8 cellular contexts compared by ENCODE assay signal in genomic region chr16:71461686-71462648, GRCh38.
DNase-seq lines count a peak whose midpoint lies in the region; ATAC-seq and TF ChIP-seq lines count a peak whose summit lies in the region.

TSS of gene ZNF23 (minus strand) at chr16:71462247. CDS start at chr16:71456796, 5,451 bp downstream.

- in situ Hi-C loops in GM13976 (cut with MboI; ENCODE audit: low sequenced_read_pairs, unreplicated experiment): no loop called here

- no peak for TF ChIP-seq CTCF in GM13976 (IDR thresholded peaks at IDR 0.05; ENCODE audit: borderline replicate concordance, control extremely low read depth, extremely low read depth, insufficient read depth, missing control alignments)
- TF ChIP-seq CTCF in retinal pigment epithelial cell (conservative IDR thresholded peaks at IDR 0.05; ENCODE audit: low read depth, low read length): no peak

- peak; percentile 99 for ATAC-seq in HG02642 (IDR thresholded peaks at IDR 0.05; ENCODE audit: poor library complexity, unreplicated experiment)

- peak within 1 kb of the TSS; percentile 95 for H3K4me3 ChIP-seq in retinal pigment epithelial cell (ENCODE audit: low read length)

- DNase-seq in GM13976 (ENCODE audit: low spot score): peak; percentile 96
- DNase-seq in NCI-H128 (lab: John Stamatoyannopoulos, UW; ENCODE audit: unreplicated experiment): peak; percentile 44
- peak; percentile 32 for DNase-seq in T1000 (lab: John Stamatoyannopoulos, UW)
- peak; percentile 89 for DNase-seq in astrocyte of the hippocampus (ENCODE audit: low read depth, low spot score)
- DNase-seq in hippocampal formation (lab: John Stamatoyannopoulos, UW): peak; percentile 59 to 84
- DNase-seq in retinal pigment epithelial cell (ENCODE audit: low read depth): no peak
- no peak for DNase-seq in NCI-H1048 (lab: John Stamatoyannopoulos, UW)

Comparison
In these comparisons a context has a peak if more than half of its experiments do, and no peak if none do; other contexts are left out.
1. DNase-seq: peak in GM13976 (single experiment), NCI-H128 (single experiment), T1000 (single experiment), astrocyte of the hippocampus (single experiment) and hippocampal formation (2 of 2); none in retinal pigment epithelial cell (single experiment) and NCI-H1048 (single experiment).